ENCODE assay signal across 31 cellular contexts in genomic region chr11:7907121-7907520, GRCh38. TPM values are rescaled to one million over a fixed set of nuclear protein-coding genes. Genes with fewer than 3 reads are reported as not detected.
A peak's percentile ranks its signal among the peaks of the same experiment; 100 is the strongest.
DNase-seq lines count a peak whose midpoint lies in the region; ATAC-seq, FAIRE-seq and TF ChIP-seq lines count a peak whose summit lies in the region.
"Had no signal": no experiment of that assay in that cellular context is flagged by ENCODE, and none has a peak within 500 bp of the region (broad histone marks: within the 10 kb centered on the region; RNA-seq: fewer than 3 reads in every experiment).

No MANE protein-coding gene starts in this region.

- no peaks in the 10 kb centered on the region for H3K27me3 ChIP-seq in PC-9 (ENCODE audit: insufficient read depth, low read depth)
- H3K27me3 ChIP-seq in fibroblast of lung (ENCODE audit: control insufficient read depth, insufficient read depth, low read length): no peaks in the 10 kb centered on the region
- no peaks in the 10 kb centered on the region for H3K27me3 ChIP-seq in trophoblast cell (ENCODE audit: insufficient read depth, low read length)
- H3K27me3 ChIP-seq: sigmoid colon, testis, vagina had no signal

- H4K91ac ChIP-seq in trophoblast cell (ENCODE audit: low read depth, low read length): peak overlapping the region; percentile 87

- H3K9me3 ChIP-seq in PC-9 (ENCODE audit: insufficient read depth, low read depth) (no peaks in the 10 kb centered on the region), fibroblast of lung (ENCODE audit: control insufficient read depth, insufficient read depth, low read depth, low read length) (no peaks in the 10 kb centered on the region), trophoblast cell (ENCODE audit: insufficient read depth, low read depth, low read length) (no peaks in the 10 kb centered on the region)
- H3K9me3 ChIP-seq: heart right ventricle, neutrophil, psoas muscle, sigmoid colon, testis, vagina had no signal

- DNase-seq in GM03348 (ENCODE audit: low spot score): peak; percentile 15
- no peak for DNase-seq in PC-9
- peak in 1 of 2 donors; percentile 64 for DNase-seq in fibroblast of lung (ENCODE audit: low read depth in 2 of 2)
- DNase-seq in trophoblast cell: peak in 1 of 2 donors; percentile 27
- no peak for DNase-seq in urothelium cell line (ENCODE audit: low spot score)
- DNase-seq in NCI-H128 (lab: John Stamatoyannopoulos, UW; ENCODE audit: unreplicated experiment): no peak
- no peak for DNase-seq in activated naive CD8-positive, alpha-beta T cell treated with anti-CD3 and anti-CD28 coated beads, Interleukin-2, amount 50 U/mL, for 24 hours
- DNase-seq: activated CD4-positive, alpha-beta T cell treated with anti-CD3 and anti-CD28 coated beads, Interleukin-2, amount 50 U/mL, for 1 hour; activated naive CD4-positive, alpha-beta T cell treated with Interleukin-2 at 50 U/mL for 16 hours; activated T-cell treated with anti-CD3 and anti-CD28 coated beads, Interleukin-2, amount 50 U/mL, for 4 hours; H7; heart right ventricle; KG1; left cardiac atrium; NCI-H187; NCI-H2171 treated with DMSO at 0.1 percent for 48 hours; NCI-H524 treated with DMSO at 0.1 percent for 48 hours; psoas muscle; SHP77 treated with DMSO at 0.1 percent for 48 hours; sigmoid colon; stimulated activated naive CD4-positive, alpha-beta T cell treated with Interleukin-2 at 50 U/mL for 16 hours; T-helper 9 cell; testis had no signal

- no peaks in the 10 kb centered on the region for H3K36me3 Mint-ChIP-seq in activated naive CD8-positive, alpha-beta T cell treated with anti-CD3 and anti-CD28 coated beads, Interleukin-2, amount 50 U/mL, for 24 hours (ENCODE audit: low read depth)

- no peak overlapping the region for H3K4me3 Mint-ChIP-seq in activated naive CD8-positive, alpha-beta T cell treated with anti-CD3 and anti-CD28 coated beads, Interleukin-2, amount 50 U/mL, for 24 hours
- H3K4me3 Mint-ChIP-seq: activated T-cell treated with anti-CD3 and anti-CD28 coated beads, Interleukin-2, amount 50 U/mL, for 4 hours had no signal

- no peak overlapping the region for H3K23ac ChIP-seq in trophoblast cell (ENCODE audit: low read length)

- H3K9ac ChIP-seq in fibroblast of lung (ENCODE audit: insufficient read depth, low read length): no peak overlapping the region
- H3K9ac ChIP-seq in trophoblast cell (ENCODE audit: low read length): no peak overlapping the region

- H3K4me2 ChIP-seq in PC-9: peak overlapping the region; percentile 99
- H3K4me2 ChIP-seq in fibroblast of lung (ENCODE audit: extremely low read depth, insufficient read depth, low read length): no peak overlapping the region
- no peak overlapping the region for H3K4me2 ChIP-seq in trophoblast cell (ENCODE audit: low read length)

- H2BK12ac ChIP-seq in trophoblast cell (ENCODE audit: low read length): peak overlapping the region; percentile 99

- peaks cover 63% of the 10 kb centered on the region for H3F3A ChIP-seq in PC-9 (ENCODE audit: insufficient read depth, low read depth)

- H2BK120ac ChIP-seq in trophoblast cell (ENCODE audit: insufficient read depth, low read length, poor library complexity): peak overlapping the region; percentile 91

- H3K18ac ChIP-seq in trophoblast cell (ENCODE audit: low read length): no peak overlapping the region

- CTCF ChIA-PET in PC-9 (lab: Charles Lee): no interaction called here

- H3K9me3 Mint-ChIP-seq in activated naive CD8-positive, alpha-beta T cell treated with anti-CD3 and anti-CD28 coated beads, Interleukin-2, amount 50 U/mL, for 24 hours: no peaks in the 10 kb centered on the region
- H3K9me3 Mint-ChIP-seq: activated T-cell treated with anti-CD3 and anti-CD28 coated beads, Interleukin-2, amount 50 U/mL, for 4 hours had no signal

- H3K79me1 ChIP-seq in trophoblast cell (ENCODE audit: low read length): peaks cover 20% of the 10 kb centered on the region

- WGBS in trophoblast cell (ENCODE audit: extremely low coverage, insufficient coverage, insufficient read length): no CpG with 5 or more reads among the region's 3 CpGs

- no peak for ATAC-seq in HG02642 (IDR thresholded peaks at IDR 0.05; ENCODE audit: poor library complexity, unreplicated experiment)
- ATAC-seq in activated naive CD8-positive, alpha-beta T cell treated with anti-CD3 and anti-CD28 coated beads, Interleukin-2, amount 50 U/mL, for 24 hours: no peak
- ATAC-seq: activated T-cell treated with anti-CD3 and anti-CD28 coated beads, Interleukin-2, amount 50 U/mL, for 4 hours; heart right ventricle; left cardiac atrium; Panc1; psoas muscle had no signal

- TF ChIP-seq CTCF in PC-9 (conservative IDR thresholded peaks at IDR 0.05) (no peak), fibroblast of lung (conservative IDR thresholded peaks at IDR 0.05 in 1 of 2, IDR thresholded peaks at IDR 0.05 in 1 of 2; ENCODE audit: low read depth in 1 of 2, low read length in 2 of 2) (no peak)

- H3K27ac Mint-ChIP-seq in activated naive CD8-positive, alpha-beta T cell treated with anti-CD3 and anti-CD28 coated beads, Interleukin-2, amount 50 U/mL, for 24 hours: no peak overlapping the region

- H3K4me3 ChIP-seq in PC-9 (peak overlapping the region; percentile 73; the same call in 1 of the 2 replicates), fibroblast of lung (replicated peaks in 1 of 4; ENCODE audit: control extremely low read depth in 1 of 4, insufficient read depth in 1 of 4, low read depth in 3 of 4, low read length in 4 of 4) (no peak overlapping the region), trophoblast cell (ENCODE audit: low read depth, low read length) (no peak overlapping the region)
- H3K4me3 ChIP-seq: heart right ventricle, psoas muscle, sigmoid colon, testis, vagina had no signal

- intact Hi-C loops in PC-9 (cut with micrococcal nuclease; ENCODE audit: unreplicated experiment): no loop called here

- POLR2A ChIA-PET in PC-9 (lab: Charles Lee; ENCODE audit: unreplicated experiment): interaction anchor here (0.6 to 2.2 kb wide), 3 partner anchors 67 to 1730 kb away, joined by 4 to 12 read pairs (median 6); partner anchors contain the start of gene EIF3F

- H3K36me3 ChIP-seq in PC-9 (ENCODE audit: low read depth): no peaks in the 10 kb centered on the region
- no peaks in the 10 kb centered on the region for H3K36me3 ChIP-seq in fibroblast of lung (ENCODE audit: control insufficient read depth, insufficient read depth, low read length)
- no peaks in the 10 kb centered on the region for H3K36me3 ChIP-seq in trophoblast cell (ENCODE audit: control insufficient read depth in 1 of 2, insufficient read depth in 2 of 2, low read length in 2 of 2)
- H3K36me3 ChIP-seq: heart right ventricle, neutrophil, sigmoid colon, vagina had no signal

- no peak for FAIRE-seq in urothelium cell line (lab: Jason Lieb, UNC)

- no TSS peak for BruUV-seq in PC-9 (replicated peaks; lab: Mats Ljungman, UMichigan)

- H3K14ac ChIP-seq in trophoblast cell (ENCODE audit: low read length): peak overlapping the region; percentile 85

- no peak overlapping the region for H2AFZ ChIP-seq in PC-9
- H2AFZ ChIP-seq in fibroblast of lung (ENCODE audit: low read length): peak overlapping the region; percentile 12
- no peak overlapping the region for H2AFZ ChIP-seq in trophoblast cell (ENCODE audit: insufficient read depth, low read length, poor library complexity)

- peak overlapping the region; percentile 73 for H4K8ac ChIP-seq in trophoblast cell (ENCODE audit: low read depth, low read length)

- peak overlapping the region; percentile 93 for H2BK5ac ChIP-seq in trophoblast cell (ENCODE audit: low read depth, low read length, poor library complexity)

- H4K20me1 ChIP-seq in PC-9 (ENCODE audit: insufficient read depth) (no peaks in the 10 kb centered on the region), fibroblast of lung (ENCODE audit: control insufficient read depth, extremely low read depth, insufficient read depth, low read length) (no peaks in the 10 kb centered on the region)

- H3K4me1 ChIP-seq in PC-9 (replicated peaks; ENCODE audit: insufficient read depth) (peaks cover 87% of the 10 kb centered on the region), fibroblast of lung (ENCODE audit: control insufficient read depth, extremely low read depth, insufficient read depth, low read length) (peaks cover 3% of the 10 kb centered on the region), trophoblast cell (ENCODE audit: control insufficient read depth in 1 of 2, insufficient read depth in 2 of 2, low read length in 2 of 2) (peaks cover 13 to 21% of the 10 kb centered on the region in 2 experiments)
- H3K4me1 ChIP-seq: heart right ventricle, psoas muscle, sigmoid colon, vagina had no signal

- H3K4me1 Mint-ChIP-seq in activated naive CD8-positive, alpha-beta T cell treated with anti-CD3 and anti-CD28 coated beads, Interleukin-2, amount 50 U/mL, for 24 hours: no peaks in the 10 kb centered on the region

- peak overlapping the region; percentile 97 for H3K27ac ChIP-seq in PC-9
- no peak overlapping the region for H3K27ac ChIP-seq in fibroblast of lung (ENCODE audit: insufficient read depth, low read length)
- H3K27ac ChIP-seq in trophoblast cell (ENCODE audit: low read depth, low read length): peak overlapping the region; percentile 79
- H3K27ac ChIP-seq: heart right ventricle, neutrophil, psoas muscle, sigmoid colon, testis, vagina, VCaP had no signal

- peak overlapping the region; percentile 55 for H3K4ac ChIP-seq in trophoblast cell (ENCODE audit: low read depth, low read length)

- H2AK5ac ChIP-seq in trophoblast cell (ENCODE audit: low read length): peak overlapping the region; percentile 97

- H4K12ac ChIP-seq in trophoblast cell (ENCODE audit: low read depth, low read length): no peak overlapping the region

- H3K79me2 ChIP-seq in PC-9 (ENCODE audit: low read depth) (peaks cover 21% of the 10 kb centered on the region), fibroblast of lung (ENCODE audit: control insufficient read depth, insufficient read depth, low read length) (no peaks in the 10 kb centered on the region), trophoblast cell (ENCODE audit: control insufficient read depth, insufficient read depth, low read length, poor library complexity) (peaks cover 3% of the 10 kb centered on the region)

- H3K27me3 Mint-ChIP-seq in activated naive CD8-positive, alpha-beta T cell treated with anti-CD3 and anti-CD28 coated beads, Interleukin-2, amount 50 U/mL, for 24 hours: peaks cover 5% of the 10 kb centered on the region

- no peaks in the 10 kb centered on the region for H3K9me2 ChIP-seq in PC-9 (ENCODE audit: insufficient read depth)

RNA-seq across cellular contexts. Expression of gene OR10A6, which starts 23.9 kb away (rescaled TPM):
- not detected in 2 replicates for total RNA-seq in PC-9 (2021)
- under 0.01 TPM in 1 of 2 replicates, not detected in the other for total RNA-seq in fibroblast of lung
- 0.05 and 0.06 TPM in 2 replicates for polyA plus RNA-seq in fibroblast of lung
- 0.09 TPM in 1 of 2 replicates, not detected in the other for polyA plus RNA-seq in fibroblast of lung (2012)
- polyA minus RNA-seq in fibroblast of lung (ENCODE audit: low replicate concordance): not detected in 2 replicates
- not detected in 2 replicates for polyA plus RNA-seq in trophoblast cell (2013)
- total RNA-seq: activated T-cell treated with anti-CD3 and anti-CD28 coated beads, Interleukin-2, amount 50 U/mL, for 4 hours; epithelial cell of proximal tubule; H7; heart right ventricle; left cardiac atrium; lung microvascular endothelial cell; myocyte; psoas muscle; sigmoid colon; testis; vagina had no signal
- polyA plus RNA-seq: heart right ventricle, psoas muscle, sigmoid colon had no signal

RNA-seq across cellular contexts. Expression of gene OR10A3, which starts 34.4 kb away (rescaled TPM):
- total RNA-seq in PC-9 (2021): not detected in 2 replicates
- total RNA-seq in fibroblast of lung: 0.17 TPM in 1 of 2 replicates, not detected in the other
- 0.07 TPM in 1 of 2 replicates, not detected in the other for polyA plus RNA-seq in fibroblast of lung
- not detected in 2 replicates for polyA plus RNA-seq in fibroblast of lung (2012)
- polyA minus RNA-seq in fibroblast of lung (ENCODE audit: low replicate concordance): not detected in 2 replicates
- polyA plus RNA-seq in trophoblast cell (2013): not detected in 2 replicates
- total RNA-seq: activated T-cell treated with anti-CD3 and anti-CD28 coated beads, Interleukin-2, amount 50 U/mL, for 4 hours; epithelial cell of proximal tubule; H7; heart right ventricle; left cardiac atrium; lung microvascular endothelial cell; psoas muscle; sigmoid colon; vagina had no signal
- polyA plus RNA-seq: heart right ventricle, psoas muscle, sigmoid colon had no signal

RNA-seq across cellular contexts. Expression of gene NLRP10, which starts 58.1 kb away (rescaled TPM):
- total RNA-seq in PC-9 (2021): 0.96 and 1.6 TPM in 2 replicates
- 0.26 and 9.6 TPM in 2 replicates for total RNA-seq in fibroblast of lung
- polyA plus RNA-seq in fibroblast of lung: 2.2 and 4.8 TPM in 2 replicates
- polyA plus RNA-seq in fibroblast of lung (2012): 1.1 and 3.3 TPM in 2 replicates
- 7.9 and 22.8 TPM in 2 replicates for polyA minus RNA-seq in fibroblast of lung (ENCODE audit: low replicate concordance)
- polyA plus RNA-seq in trophoblast cell (2013): 0.04 and 0.15 TPM in 2 replicates
- total RNA-seq: activated T-cell treated with anti-CD3 and anti-CD28 coated beads, Interleukin-2, amount 50 U/mL, for 4 hours; epithelial cell of proximal tubule; heart right ventricle; left cardiac atrium; lung microvascular endothelial cell; psoas muscle; sigmoid colon; testis; vagina had no signal
- polyA plus RNA-seq: heart right ventricle, psoas muscle, sigmoid colon had no signal
